In the genomic region with DNA sequence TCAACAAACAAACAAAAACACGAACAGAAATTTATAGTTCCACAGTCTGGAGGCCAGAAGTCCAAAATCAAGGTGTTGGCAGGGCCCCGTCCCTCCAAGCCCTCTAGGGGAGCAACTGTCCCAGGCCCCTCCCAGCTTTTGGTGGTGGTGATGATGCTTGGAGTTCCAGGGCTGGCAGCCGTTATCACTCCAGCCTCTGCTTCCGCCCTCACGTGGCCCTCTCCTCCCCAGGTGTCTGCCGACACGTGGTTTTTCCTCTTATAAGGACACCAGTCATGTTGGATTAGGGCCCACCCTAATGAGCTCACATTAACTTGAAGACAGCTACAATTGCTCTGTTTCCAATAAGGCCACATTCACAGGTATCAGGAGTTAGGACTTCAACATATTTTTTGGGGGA, we compare ENCODE assay signal across 24 cellular contexts. TPM values are rescaled to one million over a fixed set of nuclear protein-coding genes. Genes with fewer than 3 reads are reported as not detected.
A peak's percentile ranks its signal among the peaks of the same experiment; 100 is the strongest.
DNase-seq lines count a peak whose midpoint lies in the region; ATAC-seq and TF ChIP-seq lines count a peak whose summit lies in the region.
"Had no signal": no experiment of that assay in that cellular context is flagged by ENCODE, and none has a peak within 500 bp of the region (broad histone marks: within the 10 kb centered on the region; RNA-seq: fewer than 3 reads in every experiment).

No MANE protein-coding gene starts in this region.

- no peak overlapping the region for H3K4me2 ChIP-seq in neuronal stem cell (ENCODE audit: insufficient read depth, low read length, poor library complexity, severe bottlenecking)
- H3K4me2 ChIP-seq: A549, GM23338 had no signal

- H2BK15ac ChIP-seq in neuronal stem cell (ENCODE audit: low read length) = peak overlapping the region; percentile 38

- H2AFZ ChIP-seq in neuronal stem cell (ENCODE audit: low read length) = no peak overlapping the region
- H2AFZ ChIP-seq: GM23338 had no signal

- H3K9ac ChIP-seq in neuronal stem cell (ENCODE audit: low read depth, low read length, poor library complexity) = no peak overlapping the region

- no peak overlapping the region for H3K4ac ChIP-seq in neuronal stem cell (ENCODE audit: low read length)

- TF ChIP-seq CTCF in HEK293 (tag by site-specific recombination; IDR thresholded peaks at IDR 0.05) = no peak

- H2BK12ac ChIP-seq in neuronal stem cell (ENCODE audit: low read length) = no peak overlapping the region

- no peak overlapping the region for H3K23ac ChIP-seq in neuronal stem cell (ENCODE audit: low read depth, low read length, poor library complexity)

- POLR2A ChIA-PET in HEK293 (lab: Yijun Ruan, JAX) = no interaction called here

- peaks cover 6% of the 10 kb centered on the region for H3K79me1 ChIP-seq in neuronal stem cell (ENCODE audit: low read depth, low read length)

- peaks cover 0 to 64% (median 9%) of the 10 kb centered on the region in 3 experiments for H3K27me3 ChIP-seq in neuronal stem cell (ENCODE audit: control insufficient read depth in 3 of 3, insufficient read depth in 3 of 3, low read depth in 1 of 3, low read length in 3 of 3)

- no peak overlapping the region for H3K27ac ChIP-seq in HEK293 (ENCODE audit: extremely low read depth, low read depth, low read length)
- H3K27ac ChIP-seq in neuronal stem cell (replicated peaks; ENCODE audit: low read length) = no peak overlapping the region
- H3K27ac ChIP-seq: A549 had no signal

- H3K4me3 ChIP-seq in HEK293 (ENCODE audit: low read depth, low read length) = no peak overlapping the region
- H3K4me3 ChIP-seq in neuronal stem cell (ENCODE audit: low read length in 2 of 2) = no peak overlapping the region
- H3K4me3 ChIP-seq: A549, GM23338, MG63 had no signal

- H3K4me1 ChIP-seq in HEK293 (ENCODE audit: control insufficient read depth, insufficient read depth, low read length) (no peaks in the 10 kb centered on the region), neuronal stem cell (ENCODE audit: control insufficient read depth in 2 of 2, insufficient read depth in 1 of 2, low read depth in 1 of 2, low read length in 2 of 2) (peaks cover under 1 to 7% of the 10 kb centered on the region in 2 donors)
- H3K4me1 ChIP-seq: Caco-2 had no signal

- H2AK5ac ChIP-seq in neuronal stem cell (ENCODE audit: low read depth, low read length) = peak overlapping the region; percentile 41

- H2BK5ac ChIP-seq in neuronal stem cell (ENCODE audit: low read length) = no peak overlapping the region

- no peak overlapping the region for H2BK120ac ChIP-seq in neuronal stem cell (ENCODE audit: low read depth, low read length)

- DNase-seq in NCI-H2171 treated with DMSO at 0.1 percent for 48 hours (lab: John Stamatoyannopoulos, UW) = peak; percentile 40
- DNase-seq in NCI-H2171 (lab: John Stamatoyannopoulos, UW) = no peak
- peak; percentile 9 for DNase-seq in NCI-H2029 treated with DMSO at 0.1 percent for 48 hours (lab: John Stamatoyannopoulos, UW)
- no peak for DNase-seq in neuronal stem cell (ENCODE audit: low spot score)
- DNase-seq in nucleus accumbens (lab: John Stamatoyannopoulos, UW) = no peak
- DNase-seq: AML-193; C1 segment of cervical spinal cord; Caco-2; CD4-positive, alpha-beta memory T cell; H9; HFFc6; KG1; MG63; NCI-H1417 treated with DMSO at 0.1 percent for 48 hours; NCI-H187 treated with DMSO at 0.1 percent for 48 hours; NCI-H524; NCI-H748 treated with DMSO at 0.1 percent for 48 hours; NK-92 treated with Interleukin-12 subunit alpha and Interleukin-12 subunit beta, amount 100 ng/mL, for 24 hours; PC-3; T-helper 2 cell had no signal

- H3K18ac ChIP-seq in neuronal stem cell (ENCODE audit: low read length) = peak overlapping the region; percentile 11

- H3K9me3 ChIP-seq in HEK293 (ENCODE audit: control insufficient read depth, insufficient read depth, low read depth, low read length) (no peaks in the 10 kb centered on the region), neuronal stem cell (replicated peaks in 1 of 2; ENCODE audit: control insufficient read depth in 2 of 2, insufficient read depth in 1 of 2, low read depth in 1 of 2, low read length in 2 of 2) (no peaks in the 10 kb centered on the region)
- H3K9me3 ChIP-seq: A549, Caco-2, MG63 had no signal

- CTCF ChIA-PET in HEK293 (lab: Yijun Ruan, JAX) = interaction anchor here (0.6 to 3.1 kb wide), 5 partner anchors 41 to 417 kb away, joined by 3 to 12 read pairs (median 4); no protein-coding TSS in a partner anchor

- H3K36me3 ChIP-seq in HEK293 (ENCODE audit: control insufficient read depth in 2 of 2, insufficient read depth in 1 of 2, low read length in 2 of 2) (no peaks in the 10 kb centered on the region), neuronal stem cell (replicated peaks in 1 of 2; ENCODE audit: control insufficient read depth in 2 of 2, insufficient read depth in 2 of 2, low read length in 2 of 2) (no peaks in the 10 kb centered on the region)
- H3K36me3 ChIP-seq: MG63 had no signal

- no peak overlapping the region for H4K91ac ChIP-seq in neuronal stem cell (ENCODE audit: low read depth, low read length, poor library complexity)

- no peak overlapping the region for H4K8ac ChIP-seq in neuronal stem cell (ENCODE audit: low read depth, low read length)

- H3K14ac ChIP-seq in neuronal stem cell (ENCODE audit: low read length) = no peak overlapping the region

- no peak for ATAC-seq in GM19324 (IDR thresholded peaks at IDR 0.05; ENCODE audit: low FRiP score, unreplicated experiment)
- ATAC-seq: A549, GM23338, PC-3 had no signal

- WGBS in neuronal stem cell (ENCODE audit: extremely low coverage in 2 of 2, insufficient read length in 2 of 2, insufficient replicate concordance in 1 of 2), 2 donors = no CpG with 5 or more reads among the region's 7 CpGs

TF ChIP-seq in HEK293, 187 proteins besides CTCF, POLR2A, EP300 and RAD21:
- 0 out of 2 replicates have a peak, but pooled peaks have one; percentile 31 for TF ChIP-seq ZFHX2 (tag by site-specific recombination; conservative IDR thresholded peaks at IDR 0.05)
- TF ChIP-seq, protein P1, sequence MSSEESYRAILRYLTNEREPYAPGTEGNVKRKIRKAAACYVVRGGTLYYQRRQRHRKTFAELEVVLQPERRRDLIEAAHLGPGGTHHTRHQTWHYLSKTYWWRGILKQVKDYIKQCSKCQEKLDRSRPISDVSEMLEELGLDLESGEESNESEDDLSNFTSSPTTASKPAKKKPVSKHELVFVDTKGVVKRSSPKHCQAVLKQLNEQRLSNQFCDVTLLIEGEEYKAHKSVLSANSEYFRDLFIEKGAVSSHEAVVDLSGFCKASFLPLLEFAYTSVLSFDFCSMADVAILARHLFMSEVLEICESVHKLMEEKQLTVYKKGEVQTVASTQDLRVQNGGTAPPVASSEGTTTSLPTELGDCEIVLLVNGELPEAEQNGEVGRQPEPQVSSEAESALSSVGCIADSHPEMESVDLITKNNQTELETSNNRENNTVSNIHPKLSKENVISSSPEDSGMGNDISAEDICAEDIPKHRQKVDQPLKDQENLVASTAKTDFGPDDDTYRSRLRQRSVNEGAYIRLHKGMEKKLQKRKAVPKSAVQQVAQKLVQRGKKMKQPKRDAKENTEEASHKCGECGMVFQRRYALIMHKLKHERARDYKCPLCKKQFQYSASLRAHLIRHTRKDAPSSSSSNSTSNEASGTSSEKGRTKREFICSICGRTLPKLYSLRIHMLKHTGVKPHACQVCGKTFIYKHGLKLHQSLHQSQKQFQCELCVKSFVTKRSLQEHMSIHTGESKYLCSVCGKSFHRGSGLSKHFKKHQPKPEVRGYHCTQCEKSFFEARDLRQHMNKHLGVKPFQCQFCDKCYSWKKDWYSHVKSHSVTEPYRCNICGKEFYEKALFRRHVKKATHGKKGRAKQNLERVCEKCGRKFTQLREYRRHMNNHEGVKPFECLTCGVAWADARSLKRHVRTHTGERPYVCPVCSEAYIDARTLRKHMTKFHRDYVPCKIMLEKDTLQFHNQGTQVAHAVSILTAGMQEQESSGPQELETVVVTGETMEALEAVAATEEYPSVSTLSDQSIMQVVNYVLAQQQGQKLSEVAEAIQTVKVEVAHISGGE (tag by site-specific recombination; conservative IDR thresholded peaks at IDR 0.05; ENCODE audit: low read depth) = no peak
- TF ChIP-seq EGR2 (tag by site-specific recombination; IDR thresholded peaks at IDR 0.05; ENCODE audit: low read depth) = peak; percentile 23; the same call in 1 of the 2 replicates
- TF ChIP-seq ZNF624 (tag by site-specific recombination; IDR thresholded peaks at IDR 0.05) = no peak
- TF ChIP-seq, protein P2, sequence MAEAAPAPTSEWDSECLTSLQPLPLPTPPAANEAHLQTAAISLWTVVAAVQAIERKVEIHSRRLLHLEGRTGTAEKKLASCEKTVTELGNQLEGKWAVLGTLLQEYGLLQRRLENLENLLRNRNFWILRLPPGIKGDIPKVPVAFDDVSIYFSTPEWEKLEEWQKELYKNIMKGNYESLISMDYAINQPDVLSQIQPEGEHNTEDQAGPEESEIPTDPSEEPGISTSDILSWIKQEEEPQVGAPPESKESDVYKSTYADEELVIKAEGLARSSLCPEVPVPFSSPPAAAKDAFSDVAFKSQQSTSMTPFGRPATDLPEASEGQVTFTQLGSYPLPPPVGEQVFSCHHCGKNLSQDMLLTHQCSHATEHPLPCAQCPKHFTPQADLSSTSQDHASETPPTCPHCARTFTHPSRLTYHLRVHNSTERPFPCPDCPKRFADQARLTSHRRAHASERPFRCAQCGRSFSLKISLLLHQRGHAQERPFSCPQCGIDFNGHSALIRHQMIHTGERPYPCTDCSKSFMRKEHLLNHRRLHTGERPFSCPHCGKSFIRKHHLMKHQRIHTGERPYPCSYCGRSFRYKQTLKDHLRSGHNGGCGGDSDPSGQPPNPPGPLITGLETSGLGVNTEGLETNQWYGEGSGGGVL (tag by site-specific recombination; IDR thresholded peaks at IDR 0.05) = no peak
TF ChIP-seq in HEK293: peak in this region for 2.

RNA-seq across cellular contexts. Expression of a gene that starts 49.7 kb away (rescaled TPM):
- polyA plus RNA-seq in neuronal stem cell (2013, experiment 1 of 2) = 9.4 TPM
- polyA plus RNA-seq in neuronal stem cell (2013, experiment 2 of 2) = 10.1 TPM

Comparison
In these comparisons a context has a peak if more than half of its experiments do, and no peak if none do; other contexts are left out.
1. DNase-seq: peak in NCI-H2171 treated with DMSO at 0.1 percent for 48 hours (single experiment) and NCI-H2029 treated with DMSO at 0.1 percent for 48 hours (single experiment); none in NCI-H2171 (single experiment), neuronal stem cell (single experiment) and nucleus accumbens (0 of 56).